11 cellular contexts compared by ENCODE assay signal in genomic region chr10:35208949-35209613, GRCh38.
A peak's percentile ranks its signal among the peaks of the same experiment; 100 is the strongest.
DNase-seq lines count a peak whose midpoint lies in the region; ATAC-seq and TF ChIP-seq lines count a peak whose summit lies in the region.
"Had no signal": no experiment of that assay in that cellular context is flagged by ENCODE, and none has a peak within 500 bp of the region (broad histone marks: within the 10 kb centered on the region; RNA-seq: fewer than 3 reads in every experiment).

No MANE protein-coding gene starts in this region.

- no peaks in the 10 kb centered on the region for H3K36me3 ChIP-seq in prostate gland

- H3K9me3 ChIP-seq in prostate gland = no peaks in the 10 kb centered on the region

- H3K27ac ChIP-seq in layer of hippocampus (ENCODE audit: low read depth, low read length) (peak overlapping the region; percentile 19), prostate gland (no peak overlapping the region)

- TF ChIP-seq POLR2A in prostate gland (IDR thresholded peaks at IDR 0.05) = no peak

- TF ChIP-seq CTCF in prostate gland (IDR thresholded peaks at IDR 0.05) = no peak

- no peak overlapping the region for H3K4me3 ChIP-seq in prostate gland

- ATAC-seq in GM18519 (IDR thresholded peaks at IDR 0.05; ENCODE audit: low FRiP score, unreplicated experiment) (peak; percentile 15), GM21423 (IDR thresholded peaks at IDR 0.05; ENCODE audit: unreplicated experiment) (peak; percentile 25), HG03432 (IDR thresholded peaks at IDR 0.05; ENCODE audit: unreplicated experiment) (peak; percentile 34)
- ATAC-seq: Right ventricle myocardium inferior had no signal

- H3K4me1 ChIP-seq in prostate gland (replicated peaks) = no peaks in the 10 kb centered on the region

- 79% methylated on average over 7 of the region's 7 CpGs for WGBS in prostate gland

- intact Hi-C loops in prostate gland (cut with DNase I) = no loop called here

- DNase-seq in NCI-H2081 treated with DMSO at 0.1 percent for 48 hours (lab: John Stamatoyannopoulos, UW) (no peak), COR-L47 (lab: John Stamatoyannopoulos, UW) (no peak), GM19238 (ENCODE audit: insufficient read length, low spot score) (no peak), prostate gland (ENCODE audit: low spot score) (no peak)
- DNase-seq: H7; stimulated activated CD4-positive, alpha-beta T cell treated with anti-CD3 and anti-CD28 coated beads, Interleukin-12 subunit alpha, Interleukin-12 subunit beta, amount 100 ng/mL, for 4 hours had no signal

- H3K27me3 ChIP-seq in layer of hippocampus (ENCODE audit: control insufficient read depth, insufficient read depth, low read length) = no peaks in the 10 kb centered on the region
- H3K27me3 ChIP-seq in prostate gland (replicated peaks; ENCODE audit: insufficient read depth) = no peaks in the 10 kb centered on the region
